ENCODE assay signal across 17 cellular contexts in genomic region chr1:23188434-23188884, GRCh38. TPM values are rescaled to one million over a fixed set of nuclear protein-coding genes. Genes with fewer than 3 reads are reported as not detected.
A peak's percentile ranks its signal among the peaks of the same experiment; 100 is the strongest.
DNase-seq lines count a peak whose midpoint lies in the region; ATAC-seq, FAIRE-seq and TF ChIP-seq lines count a peak whose summit lies in the region.
"Had no signal": no experiment of that assay in that cellular context is flagged by ENCODE, and none has a peak within 500 bp of the region (broad histone marks: within the 10 kb centered on the region; RNA-seq: fewer than 3 reads in every experiment).

No MANE protein-coding gene starts in this region.

- no peak overlapping the region for H3K56ac ChIP-seq in IMR-90 (ENCODE audit: extremely low read depth, insufficient read depth, low read length)

- H3K4me2 ChIP-seq in BLaER1 (peak overlapping the region; percentile 35), IMR-90 (ENCODE audit: low read depth, low read length) (no peak overlapping the region), astrocyte (ENCODE audit: low read length) (peak overlapping the region; percentile 30), mesenchymal stem cell (ENCODE audit: low read length, poor library complexity, severe bottlenecking) (no peak overlapping the region)

- H2BK120ac ChIP-seq in IMR-90 (ENCODE audit: low read depth, low read length) = peak overlapping the region; percentile 15
- H2BK120ac ChIP-seq in mesenchymal stem cell (ENCODE audit: low read depth, low read length) = peak overlapping the region; percentile 21

- H3K18ac ChIP-seq in IMR-90 (ENCODE audit: low read depth, low read length) (no peak overlapping the region), mesenchymal stem cell (ENCODE audit: low read depth in 1 of 2, low read length in 2 of 2) (peak overlapping the region in 1 of 2 experiments; percentile 73)

- H3K27ac ChIP-seq in BLaER1 (no peak overlapping the region), IMR-90 (ENCODE audit: insufficient read depth, low read length) (no peak overlapping the region), astrocyte (ENCODE audit: low read depth, low read length) (peak overlapping the region; percentile 78), mesenchymal stem cell (ENCODE audit: low read length, poor library complexity, severe bottlenecking) (peak overlapping the region; percentile 78)

- FAIRE-seq in astrocyte (lab: Jason Lieb, UNC) = no peak
- FAIRE-seq in urothelium cell line (lab: Jason Lieb, UNC) = no peak

- H3K27me3 ChIP-seq in BLaER1 (no peaks in the 10 kb centered on the region), IMR-90 (ENCODE audit: control insufficient read depth, insufficient read depth, low read length) (no peaks in the 10 kb centered on the region), astrocyte (ENCODE audit: insufficient read depth, low read length) (no peaks in the 10 kb centered on the region), mesenchymal stem cell (ENCODE audit: control insufficient read depth in 1 of 2, insufficient read depth in 1 of 2, low read length in 2 of 2) (peaks cover 0 to 11% of the 10 kb centered on the region in 2 experiments)

- H3K36me3 ChIP-seq in BLaER1 = no peaks in the 10 kb centered on the region
- no peaks in the 10 kb centered on the region for H3K36me3 ChIP-seq in IMR-90 (ENCODE audit: control insufficient read depth, insufficient read depth, low read length)
- no peaks in the 10 kb centered on the region for H3K36me3 ChIP-seq in astrocyte (ENCODE audit: insufficient read depth, low read length)
- H3K36me3 ChIP-seq in mesenchymal stem cell (ENCODE audit: control insufficient read depth in 1 of 2, insufficient read depth in 2 of 2, low read depth in 1 of 2, low read length in 2 of 2) = no peaks in the 10 kb centered on the region

- TF ChIP-seq CTCF in IMR-90 (conservative IDR thresholded peaks at IDR 0.05; ENCODE audit: low read depth, low read length) = no peak
- TF ChIP-seq CTCF in astrocyte (IDR thresholded peaks at IDR 0.05; ENCODE audit: insufficient read depth, low read depth, low read length) = no peak

- H2AK9ac ChIP-seq in IMR-90 (replicated peaks; ENCODE audit: low read depth, low read length, poor library complexity) = no peak overlapping the region

- CTCF ChIA-PET in IMR-90 (lab: Yijun Ruan, JAX) = no interaction called here

- no peak overlapping the region for H3K4me3 Mint-ChIP-seq in astrocyte (ENCODE audit: unreplicated experiment)
- H3K4me3 Mint-ChIP-seq: activated naive CD8-positive, alpha-beta T cell treated with anti-CD3 and anti-CD28 coated beads, Interleukin-2, amount 10 ng/mL, durations not matched to agents 7 days and 5 days; activated T-helper 17 cell treated with anti-CD3 and anti-CD28 coated beads, Interleukin-2, amount 50 U/mL, for 72 hours; dendritic cell treated with granulocyte-macrophage colony-stimulating factor and Interleukin-4, amounts not matched to agents 40 ng/mL and 50 ng/mL, for 4 days; mesothelial cell of epicardium; nephron progenitor cell had no signal

- no peak for TF ChIP-seq RAD21 in IMR-90 (IDR thresholded peaks at IDR 0.05; ENCODE audit: low read length)

- ATAC-seq in IMR-90 (ENCODE audit: low read depth) = no peak; the same call in 1 of the 2 replicates
- ATAC-seq: activated T-helper 17 cell treated with anti-CD3 and anti-CD28 coated beads, Interleukin-2, amount 50 U/mL, for 72 hours had no signal

- POLR2A ChIA-PET in IMR-90 (lab: Charles Lee; ENCODE audit: unreplicated experiment) = no interaction called here

- H4K91ac ChIP-seq in IMR-90 (ENCODE audit: insufficient read depth, low read depth, low read length) (no peak overlapping the region; the same call in 1 of the 2 replicates), mesenchymal stem cell (ENCODE audit: low read length) (no peak overlapping the region)

- no peak overlapping the region for H2BK20ac ChIP-seq in IMR-90 (ENCODE audit: low read depth, low read length)

- H3K14ac ChIP-seq in IMR-90 (replicated peaks; ENCODE audit: low read depth, low read length) = peak overlapping the region; percentile 2; the same call in 1 of the 2 replicates
- peak overlapping the region in 1 of 2 experiments; percentile 70 for H3K14ac ChIP-seq in mesenchymal stem cell (ENCODE audit: low read length in 2 of 2)

- no peak overlapping the region for H4K5ac ChIP-seq in IMR-90 (ENCODE audit: low read depth, low read length)

- H4K20me1 ChIP-seq in BLaER1 = no peaks in the 10 kb centered on the region
- no peaks in the 10 kb centered on the region for H4K20me1 ChIP-seq in IMR-90 (ENCODE audit: insufficient read depth, low read length)
- no peaks in the 10 kb centered on the region for H4K20me1 ChIP-seq in astrocyte (ENCODE audit: insufficient read depth, low read length)

- H4K8ac ChIP-seq in IMR-90 (ENCODE audit: low read depth in 2 of 2, low read length in 2 of 2) (peak overlapping the region in 1 of 2 experiments; percentile 50; a peak in 1 of 4 replicates), mesenchymal stem cell (ENCODE audit: low read length) (peak overlapping the region; percentile 62)

- H2AFZ ChIP-seq in IMR-90 (replicated peaks; ENCODE audit: low read length, poor library complexity) (no peak overlapping the region), astrocyte (ENCODE audit: low read depth, low read length) (no peak overlapping the region), mesenchymal stem cell (ENCODE audit: low read depth, low read length) (no peak overlapping the region)

- H3K79me2 ChIP-seq in astrocyte (ENCODE audit: insufficient read depth, low read length) = no peaks in the 10 kb centered on the region

- H3K27me3 Mint-ChIP-seq in astrocyte (ENCODE audit: low read depth, unreplicated experiment) = peaks cover 4% of the 10 kb centered on the region

- no peak overlapping the region for H3K4me3 ChIP-seq in BLaER1
- H3K4me3 ChIP-seq in IMR-90 (ENCODE audit: insufficient read depth, low read depth, low read length) = no peak overlapping the region
- no peak overlapping the region for H3K4me3 ChIP-seq in astrocyte (ENCODE audit: insufficient read depth, low read depth, low read length)
- H3K4me3 ChIP-seq in mesenchymal stem cell (ENCODE audit: insufficient read depth in 1 of 2, low read depth in 1 of 2, low read length in 2 of 2) = no peak overlapping the region

- peaks cover 2% of the 10 kb centered on the region for H3K36me3 Mint-ChIP-seq in astrocyte (ENCODE audit: low read depth, unreplicated experiment)
- H3K36me3 Mint-ChIP-seq: activated naive CD8-positive, alpha-beta T cell treated with anti-CD3 and anti-CD28 coated beads, Interleukin-2, amount 10 ng/mL, durations not matched to agents 7 days and 5 days; mesothelial cell of epicardium had no signal

- intact Hi-C loops in IMR-90 (cut with micrococcal nuclease) = loop anchor here (10.0 kb wide), 1 partner anchor 346 kb away; the partner anchor contains the start of gene E2F2

- H3K4ac ChIP-seq in IMR-90 (ENCODE audit: low read depth, low read length) (0 out of 2 replicates have a peak overlapping the region, but pooled peaks have one; percentile 1), mesenchymal stem cell (ENCODE audit: low read depth in 1 of 2, low read length in 2 of 2) (peak overlapping the region in 1 of 2 experiments; percentile 42)

- H3K9me3 Mint-ChIP-seq in astrocyte (ENCODE audit: unreplicated experiment) = peaks cover 2% of the 10 kb centered on the region
- H3K9me3 Mint-ChIP-seq: activated naive CD8-positive, alpha-beta T cell treated with anti-CD3 and anti-CD28 coated beads, Interleukin-2, amount 10 ng/mL, durations not matched to agents 7 days and 5 days; activated T-helper 17 cell treated with anti-CD3 and anti-CD28 coated beads, Interleukin-2, amount 50 U/mL, for 72 hours; dendritic cell treated with granulocyte-macrophage colony-stimulating factor and Interleukin-4, amounts not matched to agents 40 ng/mL and 50 ng/mL, for 4 days; mesothelial cell of epicardium; nephron progenitor cell had no signal

- H2BK12ac ChIP-seq in mesenchymal stem cell (ENCODE audit: low read length in 2 of 2) = peak overlapping the region; percentile 71 to 95

- TF ChIP-seq POLR2A in IMR-90 (IDR thresholded peaks at IDR 0.05; ENCODE audit: low read depth, low read length) = no peak

- peaks cover 21% of the 10 kb centered on the region for H3K4me1 Mint-ChIP-seq in astrocyte (ENCODE audit: low read depth, unreplicated experiment)
- H3K4me1 Mint-ChIP-seq: activated T-helper 17 cell treated with anti-CD3 and anti-CD28 coated beads, Interleukin-2, amount 50 U/mL, for 72 hours; mesothelial cell of epicardium; nephron progenitor cell had no signal

- peak overlapping the region; percentile 21; the same call in 1 of the 3 replicates for H2BK15ac ChIP-seq in IMR-90 (ENCODE audit: low read depth, low read length)
- H2BK15ac ChIP-seq in mesenchymal stem cell (ENCODE audit: low read depth, poor library complexity, severe bottlenecking) = no peak overlapping the region

- no peak overlapping the region for H3K9ac ChIP-seq in BLaER1
- H3K9ac ChIP-seq in IMR-90 (ENCODE audit: low read depth, low read length) = no peak overlapping the region
- peak overlapping the region; percentile 76 for H3K9ac ChIP-seq in astrocyte (ENCODE audit: low read length)
- H3K9ac ChIP-seq in mesenchymal stem cell (ENCODE audit: low read length) = no peak overlapping the region

- in situ Hi-C loops in IMR-90 (cut with MboI; ENCODE audit: low sequenced_read_pairs) = loop anchor here (5.0 kb wide), 2 partner anchors 91 to 211 kb away; no protein-coding TSS in a partner anchor

- H3K79me1 ChIP-seq in IMR-90 (ENCODE audit: low read depth in 1 of 2, low read length in 2 of 2) (peaks cover 0 to 4% of the 10 kb centered on the region in 2 experiments; a peak in 1 of 4 replicates), mesenchymal stem cell (replicated peaks; ENCODE audit: low read length, poor library complexity, severe bottlenecking) (no peaks in the 10 kb centered on the region)

- H3K27ac Mint-ChIP-seq in astrocyte (ENCODE audit: unreplicated experiment) = peak overlapping the region; percentile 79
- H3K27ac Mint-ChIP-seq: activated naive CD8-positive, alpha-beta T cell treated with anti-CD3 and anti-CD28 coated beads, Interleukin-2, amount 10 ng/mL, durations not matched to agents 7 days and 5 days; activated T-helper 17 cell treated with anti-CD3 and anti-CD28 coated beads, Interleukin-2, amount 50 U/mL, for 72 hours; dendritic cell treated with granulocyte-macrophage colony-stimulating factor and Interleukin-4, amounts not matched to agents 40 ng/mL and 50 ng/mL, for 4 days had no signal

- dilution Hi-C loops in IMR-90 (cut with HindIII; ENCODE audit: low sequenced_read_pairs, unreplicated experiment) = no loop called here

- H3K4me1 ChIP-seq in BLaER1 (peaks cover 16% of the 10 kb centered on the region), IMR-90 (ENCODE audit: control insufficient read depth, insufficient read depth, low read length) (peaks cover 4% of the 10 kb centered on the region; the same call in 1 of the 2 replicates), astrocyte (ENCODE audit: insufficient read depth, low read length) (peaks cover 20% of the 10 kb centered on the region), mesenchymal stem cell (ENCODE audit: control insufficient read depth, insufficient read depth, low read depth, low read length) (peaks cover 12% of the 10 kb centered on the region)

- no TSS peak for BruUV-seq in IMR-90 (replicated peaks; lab: Mats Ljungman, UMichigan)

- DNase-seq in IMR-90 (no peak), astrocyte (ENCODE audit: low read depth) (no peak), mesenchymal stem cell (no peak), urothelium cell line (ENCODE audit: low spot score) (no peak), NCI-H2227 treated with DMSO at 0.1 percent for 48 hours (lab: John Stamatoyannopoulos, UW) (no peak), GM03348 (ENCODE audit: low spot score) (no peak)
- no peak for DNase-seq in stimulated activated CD8-positive, alpha-beta memory T cell treated with anti-CD3 and anti-CD28 coated beads, Interleukin-4, amount 100 ng/mL, for 48 hours
- DNase-seq: activated CD4-positive, alpha-beta T cell treated with anti-CD3 and anti-CD28 coated beads for 4 hours; activated naive CD8-positive, alpha-beta T cell treated with anti-CD3 and anti-CD28 coated beads, Interleukin-2, amount 10 ng/mL, durations not matched to agents 7 days and 5 days; hypothalamus; KBM-7; nephron progenitor cell; stimulated activated CD4-positive, alpha-beta T cell treated with anti-CD3 and anti-CD28 coated beads, Interleukin-12 subunit alpha, Interleukin-12 subunit beta, amount 100 ng/mL, for 4 hours had no signal

- peak overlapping the region; percentile 54 for H2AK5ac ChIP-seq in IMR-90 (ENCODE audit: low read depth, low read length)
- peak overlapping the region; percentile 76 for H2AK5ac ChIP-seq in mesenchymal stem cell (ENCODE audit: low read length, severe bottlenecking)

- H3K9me3 ChIP-seq in BLaER1 = no peaks in the 10 kb centered on the region
- no peaks in the 10 kb centered on the region for H3K9me3 ChIP-seq in IMR-90 (ENCODE audit: control insufficient read depth, insufficient read depth, low read length)
- H3K9me3 ChIP-seq in astrocyte (ENCODE audit: insufficient read depth, low read depth, low read length) = no peaks in the 10 kb centered on the region
- H3K9me3 ChIP-seq in mesenchymal stem cell (ENCODE audit: control insufficient read depth, low read length) = no peaks in the 10 kb centered on the region

- H2BK5ac ChIP-seq in IMR-90 (ENCODE audit: low read depth, low read length, poor library complexity, severe bottlenecking) (no peak overlapping the region), mesenchymal stem cell (ENCODE audit: low read depth, low read length, poor library complexity, severe bottlenecking) (peak overlapping the region; percentile 63)

- H3K23ac ChIP-seq in IMR-90 (ENCODE audit: low read depth, low read length) (no peak overlapping the region), mesenchymal stem cell (ENCODE audit: low read length in 2 of 2) (peak overlapping the region in 1 of 2 experiments; percentile 63)

- peaks cover 3% of the 10 kb centered on the region; the same call in 1 of the 2 replicates for H3K9me1 ChIP-seq in IMR-90 (ENCODE audit: insufficient read depth, low read length)

- no CpG with 5 or more reads among the region's 6 CpGs for WGBS in IMR-90 (ENCODE audit: extremely low coverage in 2 of 2, insufficient read length in 1 of 2), 2 experiments
- whole genome bisulfite sequencing in mesenchymal stem cell = 60% methylated on average over 6 of the region's 6 CpGs

RNA-seq across cellular contexts. Expression of gene LUZP1, which starts 19.8 kb away (rescaled TPM):
- total RNA-seq in IMR-90 (2012; rRNA removed) (31.7 and 36.1 TPM in 2 replicates), astrocyte (77.1 and 82.2 TPM in 2 replicates)
- 12.9 and 13.1 TPM in 2 replicates for polyA plus RNA-seq in IMR-90 (2012; rRNA removed)
- 5.5 and 5.7 TPM in 2 replicates for polyA plus RNA-seq in IMR-90 (2012; cell fraction: cytosol; rRNA removed)
- 6.7 and 17.7 TPM in 2 replicates for polyA plus RNA-seq in IMR-90 (2012; cell fraction: nucleus; rRNA removed; ENCODE audit: low replicate concordance)
- polyA plus RNA-seq in mesenchymal stem cell (2013, experiment 1 of 2) = 39.1 TPM
- polyA plus RNA-seq in mesenchymal stem cell (2013, experiment 2 of 2) = 38.8 TPM

RNA-seq across cellular contexts. Expression of gene HTR1D, which starts 28.8 kb away (rescaled TPM):
- total RNA-seq in IMR-90 (2012; rRNA removed) = under 0.01 and 0.18 TPM in 2 replicates
- 0.03 and 0.06 TPM in 2 replicates for polyA plus RNA-seq in IMR-90 (2012; rRNA removed)
- 0.04 TPM in 1 of 2 replicates, not detected in the other for polyA plus RNA-seq in IMR-90 (2012; cell fraction: cytosol; rRNA removed)
- 0.10 and 0.13 TPM in 2 replicates for polyA plus RNA-seq in IMR-90 (2012; cell fraction: nucleus; rRNA removed; ENCODE audit: low replicate concordance)
- 3.3 and 3.8 TPM in 2 replicates for total RNA-seq in astrocyte
- 0.17 TPM for polyA plus RNA-seq in mesenchymal stem cell (2013, experiment 1 of 2)
- 0.16 TPM for polyA plus RNA-seq in mesenchymal stem cell (2013, experiment 2 of 2)
- total RNA-seq: activated naive CD8-positive, alpha-beta T cell treated with anti-CD3 and anti-CD28 coated beads, Interleukin-2, amount 10 ng/mL, durations not matched to agents 7 days and 5 days; activated T-helper 17 cell treated with anti-CD3 and anti-CD28 coated beads, Interleukin-2, amount 50 U/mL, for 72 hours had no signal

Comparison
In these comparisons a context has a peak if more than half of its experiments do, and no peak if none do; other contexts are left out.
1. H3K27ac ChIP-seq: peak in astrocyte (single experiment) and mesenchymal stem cell (single experiment); none in BLaER1 (single experiment) and IMR-90 (single experiment).
2. H3K4me2 ChIP-seq: peak in BLaER1 (single experiment) and astrocyte (single experiment); none in IMR-90 (single experiment) and mesenchymal stem cell (single experiment).